ENCODE assay signal across 8 cellular contexts in the genomic region with DNA sequence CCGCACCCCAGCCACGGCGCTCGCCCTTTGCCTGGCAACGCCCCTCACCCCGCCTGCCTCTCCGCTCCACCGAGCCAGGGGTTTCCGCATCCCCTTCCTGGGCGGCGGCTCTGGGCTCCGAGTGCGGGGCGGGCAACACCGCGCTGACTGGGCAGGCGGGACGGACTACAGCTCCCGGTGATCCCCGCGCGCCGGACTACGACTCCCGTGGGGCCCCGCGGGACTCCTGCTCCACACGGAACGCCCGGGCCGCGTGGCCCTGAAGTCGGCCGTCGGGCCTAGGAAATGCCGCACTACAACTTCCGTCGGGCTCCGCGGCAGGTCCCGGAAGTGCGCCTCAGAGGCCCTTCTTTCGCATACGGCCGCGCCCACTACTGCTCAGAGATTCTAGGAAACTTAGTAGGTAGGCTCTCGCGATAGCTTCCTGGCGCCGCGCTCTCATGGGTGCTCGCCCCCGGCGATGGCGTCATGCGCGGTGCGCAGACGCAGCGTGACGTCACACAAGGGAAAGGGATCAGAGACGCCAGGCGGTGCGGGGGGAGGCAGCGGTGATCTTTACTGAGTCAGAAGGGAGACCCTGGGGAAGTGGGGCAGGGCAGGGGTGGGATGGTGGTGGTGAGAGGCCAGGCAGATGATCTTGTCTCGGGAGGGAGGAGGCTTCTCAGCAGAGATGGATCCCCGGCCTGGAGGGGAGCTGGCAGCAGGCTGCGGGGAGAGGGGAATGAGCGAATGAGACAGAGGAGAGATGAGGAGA. TPM values are rescaled to one million over a fixed set of nuclear protein-coding genes. Genes with fewer than 3 reads are reported as not detected.
DNase-seq lines count a peak whose midpoint lies in the region; ATAC-seq and TF ChIP-seq lines count a peak whose summit lies in the region.

A gene with protein sequence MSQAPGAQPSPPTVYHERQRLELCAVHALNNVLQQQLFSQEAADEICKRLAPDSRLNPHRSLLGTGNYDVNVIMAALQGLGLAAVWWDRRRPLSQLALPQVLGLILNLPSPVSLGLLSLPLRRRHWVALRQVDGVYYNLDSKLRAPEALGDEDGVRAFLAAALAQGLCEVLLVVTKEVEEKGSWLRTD (minus strand): TSS at position 123 of the 754 bp plus-strand sequence. CDS start 760 bp downstream, outside the sequence.

- no peaks in the 10 kb centered on the region for H3K27me3 ChIP-seq in thymus (ENCODE audit: control insufficient read depth, insufficient read depth)

- H3K9me3 ChIP-seq in thymus (ENCODE audit: control insufficient read depth): no peaks in the 10 kb centered on the region

- peak within 1 kb of the TSS; percentile 97 for H3K4me3 Mint-ChIP-seq in osteocyte (ENCODE audit: unreplicated experiment)

- H3K9me3 Mint-ChIP-seq in osteocyte (ENCODE audit: unreplicated experiment): no peaks in the 10 kb centered on the region

- ATAC-seq in HG02678 (IDR thresholded peaks at IDR 0.05; ENCODE audit: unreplicated experiment): peak; percentile 88

- no peaks in the 10 kb centered on the region for H3K36me3 Mint-ChIP-seq in osteocyte (ENCODE audit: unreplicated experiment)

- 2% methylated on average over 69 of the region's 69 CpGs for WGBS in thymus

- H3K36me3 ChIP-seq in thymus (ENCODE audit: control insufficient read depth, insufficient read depth): peaks cover 4% of the 10 kb centered on the region

- peak within 1 kb of the TSS; percentile 84 for H3K27ac ChIP-seq in thymus (ENCODE audit: low read depth)

- H3K27me3 Mint-ChIP-seq in osteocyte (ENCODE audit: unreplicated experiment): no peaks in the 10 kb centered on the region

- H3K4me1 Mint-ChIP-seq in osteocyte (ENCODE audit: unreplicated experiment): peaks cover 21% of the 10 kb centered on the region

- H3K4me3 ChIP-seq in thymus (ENCODE audit: low read length): peak within 1 kb of the TSS; percentile 72

- peaks cover 9% of the 10 kb centered on the region for H3K4me1 ChIP-seq in thymus (ENCODE audit: control insufficient read depth, insufficient read depth, low read length)

- peak within 1 kb of the TSS; percentile 99 for H3K27ac Mint-ChIP-seq in osteocyte (ENCODE audit: unreplicated experiment)

- intact Hi-C loops in head of caudate nucleus (cut with DNase I): loop anchor here (2.0 kb wide), 1 partner anchor 34 kb away; a partner anchor contains a TSS

- no peak for TF ChIP-seq CTCF in osteocyte (IDR thresholded peaks at IDR 0.05)

- TF ChIP-seq POLR2A in GM10847 (IDR thresholded peaks at IDR 0.05; ENCODE audit: extremely low read depth, insufficient read length): peak; percentile 46

- DNase-seq in NCI-H1417 (lab: John Stamatoyannopoulos, UW): peak; percentile 99
- peak; percentile 95 to 96 for DNase-seq in SW 1271 (lab: John Stamatoyannopoulos, UW)
- peak; percentile 96 for DNase-seq in activated naive CD8-positive, alpha-beta T cell treated with anti-CD3 and anti-CD28 coated beads, Interleukin-2, amount 50 U/mL, for 16 hours (ENCODE audit: low read depth, low spot score)
- DNase-seq in head of caudate nucleus: peak; percentile 97 to 99 (median 99)
- DNase-seq in osteocyte (ENCODE audit: extremely low spot score, unreplicated experiment): peak; percentile 99

RNA-seq across cellular contexts. Expression of the gene that starts here (rescaled TPM):
- total RNA-seq in osteocyte: 43.7 and 46.9 TPM in 2 replicates
- 51.2 TPM for polyA plus RNA-seq in thymus

Comparison
In these comparisons a context has a peak if more than half of its experiments do, and no peak if none do; other contexts are left out.
1. Peak in every context shown above with its lines: DNase-seq, ATAC-seq, H3K4me3 ChIP-seq and H3K27ac ChIP-seq.